1 cellular context compared by ENCODE assay signal in the genomic region with DNA sequence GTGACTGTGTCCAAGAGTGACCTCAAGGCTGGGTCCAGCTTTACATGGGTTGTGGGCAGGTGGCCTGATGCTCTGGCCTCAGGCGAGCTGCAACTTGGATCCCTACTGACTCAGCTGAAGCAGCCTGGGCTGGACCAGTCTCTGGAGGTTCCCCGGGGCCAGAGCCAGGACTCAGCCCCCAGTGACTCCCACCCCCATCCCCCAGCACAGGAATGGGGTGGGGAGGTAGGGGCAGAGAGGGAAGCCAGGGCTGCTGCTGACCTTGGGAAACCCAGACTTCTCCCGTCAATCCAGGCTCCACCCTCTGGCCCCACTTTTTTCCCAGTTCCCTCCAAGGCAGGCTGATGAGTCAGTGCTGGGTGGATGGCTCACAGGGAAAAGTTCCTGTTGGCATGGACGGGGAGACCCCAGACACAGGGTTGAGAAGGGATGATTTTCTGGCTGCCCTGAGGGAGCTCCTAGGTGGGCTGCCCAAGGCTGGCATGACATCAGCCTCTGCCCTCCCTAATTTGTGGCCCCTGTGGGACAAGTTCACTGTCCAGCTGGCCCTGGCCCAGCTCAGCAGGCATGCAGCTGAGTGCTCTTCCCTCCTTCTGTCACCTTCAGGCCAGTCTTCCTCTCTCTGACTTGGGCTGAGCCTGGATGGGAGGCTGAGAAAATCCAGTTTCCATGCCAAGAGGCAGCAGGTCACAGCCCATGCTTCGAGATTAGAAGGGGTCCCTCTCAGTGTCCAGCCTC.
TF ChIP-seq lines count a peak whose summit lies in the region.

No MANE protein-coding gene starts in this region.

TF ChIP-seq in HEK293, 187 proteins besides CTCF, POLR2A, EP300 and RAD21 (continued from another document):
- TF ChIP-seq, protein P1, sequence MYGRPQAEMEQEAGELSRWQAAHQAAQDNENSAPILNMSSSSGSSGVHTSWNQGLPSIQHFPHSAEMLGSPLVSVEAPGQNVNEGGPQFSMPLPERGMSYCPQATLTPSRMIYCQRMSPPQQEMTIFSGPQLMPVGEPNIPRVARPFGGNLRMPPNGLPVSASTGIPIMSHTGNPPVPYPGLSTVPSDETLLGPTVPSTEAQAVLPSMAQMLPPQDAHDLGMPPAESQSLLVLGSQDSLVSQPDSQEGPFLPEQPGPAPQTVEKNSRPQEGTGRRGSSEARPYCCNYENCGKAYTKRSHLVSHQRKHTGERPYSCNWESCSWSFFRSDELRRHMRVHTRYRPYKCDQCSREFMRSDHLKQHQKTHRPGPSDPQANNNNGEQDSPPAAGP (tag by site-specific recombination; IDR thresholded peaks at IDR 0.05): 0 out of 2 replicates have a peak, but pooled peaks have one; percentile 13
- TF ChIP-seq ZNF600 (tag by site-specific recombination; IDR thresholded peaks at IDR 0.05): peak; percentile 85; the same call in 1 of the 2 replicates
- peak; percentile 55 for TF ChIP-seq GLIS2 (tag by site-specific recombination; IDR thresholded peaks at IDR 0.05)
- no peak for TF ChIP-seq ZNF677 (tag by site-specific recombination; IDR thresholded peaks at IDR 0.05)
- TF ChIP-seq SP2 (tag by site-specific recombination; IDR thresholded peaks at IDR 0.05): peak; percentile 15
- TF ChIP-seq ZNF366 (tag by site-specific recombination; conservative IDR thresholded peaks at IDR 0.05): peak; percentile 89
- TF ChIP-seq SP7 (tag by site-specific recombination; IDR thresholded peaks at IDR 0.05): peak; percentile 38; the same call in 1 of the 2 replicates
- TF ChIP-seq ZBTB20 (tag by site-specific recombination; IDR thresholded peaks at IDR 0.05): peak; percentile 35; the same call in 1 of the 2 replicates
- TF ChIP-seq, protein P2, sequence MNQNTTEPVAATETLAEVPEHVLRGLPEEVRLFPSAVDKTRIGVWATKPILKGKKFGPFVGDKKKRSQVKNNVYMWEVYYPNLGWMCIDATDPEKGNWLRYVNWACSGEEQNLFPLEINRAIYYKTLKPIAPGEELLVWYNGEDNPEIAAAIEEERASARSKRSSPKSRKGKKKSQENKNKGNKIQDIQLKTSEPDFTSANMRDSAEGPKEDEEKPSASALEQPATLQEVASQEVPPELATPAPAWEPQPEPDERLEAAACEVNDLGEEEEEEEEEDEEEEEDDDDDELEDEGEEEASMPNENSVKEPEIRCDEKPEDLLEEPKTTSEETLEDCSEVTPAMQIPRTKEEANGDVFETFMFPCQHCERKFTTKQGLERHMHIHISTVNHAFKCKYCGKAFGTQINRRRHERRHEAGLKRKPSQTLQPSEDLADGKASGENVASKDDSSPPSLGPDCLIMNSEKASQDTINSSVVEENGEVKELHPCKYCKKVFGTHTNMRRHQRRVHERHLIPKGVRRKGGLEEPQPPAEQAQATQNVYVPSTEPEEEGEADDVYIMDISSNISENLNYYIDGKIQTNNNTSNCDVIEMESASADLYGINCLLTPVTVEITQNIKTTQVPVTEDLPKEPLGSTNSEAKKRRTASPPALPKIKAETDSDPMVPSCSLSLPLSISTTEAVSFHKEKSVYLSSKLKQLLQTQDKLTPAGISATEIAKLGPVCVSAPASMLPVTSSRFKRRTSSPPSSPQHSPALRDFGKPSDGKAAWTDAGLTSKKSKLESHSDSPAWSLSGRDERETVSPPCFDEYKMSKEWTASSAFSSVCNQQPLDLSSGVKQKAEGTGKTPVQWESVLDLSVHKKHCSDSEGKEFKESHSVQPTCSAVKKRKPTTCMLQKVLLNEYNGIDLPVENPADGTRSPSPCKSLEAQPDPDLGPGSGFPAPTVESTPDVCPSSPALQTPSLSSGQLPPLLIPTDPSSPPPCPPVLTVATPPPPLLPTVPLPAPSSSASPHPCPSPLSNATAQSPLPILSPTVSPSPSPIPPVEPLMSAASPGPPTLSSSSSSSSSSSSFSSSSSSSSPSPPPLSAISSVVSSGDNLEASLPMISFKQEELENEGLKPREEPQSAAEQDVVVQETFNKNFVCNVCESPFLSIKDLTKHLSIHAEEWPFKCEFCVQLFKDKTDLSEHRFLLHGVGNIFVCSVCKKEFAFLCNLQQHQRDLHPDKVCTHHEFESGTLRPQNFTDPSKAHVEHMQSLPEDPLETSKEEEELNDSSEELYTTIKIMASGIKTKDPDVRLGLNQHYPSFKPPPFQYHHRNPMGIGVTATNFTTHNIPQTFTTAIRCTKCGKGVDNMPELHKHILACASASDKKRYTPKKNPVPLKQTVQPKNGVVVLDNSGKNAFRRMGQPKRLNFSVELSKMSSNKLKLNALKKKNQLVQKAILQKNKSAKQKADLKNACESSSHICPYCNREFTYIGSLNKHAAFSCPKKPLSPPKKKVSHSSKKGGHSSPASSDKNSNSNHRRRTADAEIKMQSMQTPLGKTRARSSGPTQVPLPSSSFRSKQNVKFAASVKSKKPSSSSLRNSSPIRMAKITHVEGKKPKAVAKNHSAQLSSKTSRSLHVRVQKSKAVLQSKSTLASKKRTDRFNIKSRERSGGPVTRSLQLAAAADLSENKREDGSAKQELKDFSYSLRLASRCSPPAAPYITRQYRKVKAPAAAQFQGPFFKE (tag by site-specific recombination; IDR thresholded peaks at IDR 0.05; ENCODE audit: borderline replicate concordance): no peak
- TF ChIP-seq, protein P3, sequence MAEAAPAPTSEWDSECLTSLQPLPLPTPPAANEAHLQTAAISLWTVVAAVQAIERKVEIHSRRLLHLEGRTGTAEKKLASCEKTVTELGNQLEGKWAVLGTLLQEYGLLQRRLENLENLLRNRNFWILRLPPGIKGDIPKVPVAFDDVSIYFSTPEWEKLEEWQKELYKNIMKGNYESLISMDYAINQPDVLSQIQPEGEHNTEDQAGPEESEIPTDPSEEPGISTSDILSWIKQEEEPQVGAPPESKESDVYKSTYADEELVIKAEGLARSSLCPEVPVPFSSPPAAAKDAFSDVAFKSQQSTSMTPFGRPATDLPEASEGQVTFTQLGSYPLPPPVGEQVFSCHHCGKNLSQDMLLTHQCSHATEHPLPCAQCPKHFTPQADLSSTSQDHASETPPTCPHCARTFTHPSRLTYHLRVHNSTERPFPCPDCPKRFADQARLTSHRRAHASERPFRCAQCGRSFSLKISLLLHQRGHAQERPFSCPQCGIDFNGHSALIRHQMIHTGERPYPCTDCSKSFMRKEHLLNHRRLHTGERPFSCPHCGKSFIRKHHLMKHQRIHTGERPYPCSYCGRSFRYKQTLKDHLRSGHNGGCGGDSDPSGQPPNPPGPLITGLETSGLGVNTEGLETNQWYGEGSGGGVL (tag by site-specific recombination; IDR thresholded peaks at IDR 0.05): peak; percentile 45
- TF ChIP-seq ZSCAN30 (tag by site-specific recombination; IDR thresholded peaks at IDR 0.05): no peak
- 0 out of 2 replicates have a peak, but pooled peaks have one; percentile 29 for TF ChIP-seq ZFP37 (tag by site-specific recombination; IDR thresholded peaks at IDR 0.05)
- TF ChIP-seq, protein P4, sequence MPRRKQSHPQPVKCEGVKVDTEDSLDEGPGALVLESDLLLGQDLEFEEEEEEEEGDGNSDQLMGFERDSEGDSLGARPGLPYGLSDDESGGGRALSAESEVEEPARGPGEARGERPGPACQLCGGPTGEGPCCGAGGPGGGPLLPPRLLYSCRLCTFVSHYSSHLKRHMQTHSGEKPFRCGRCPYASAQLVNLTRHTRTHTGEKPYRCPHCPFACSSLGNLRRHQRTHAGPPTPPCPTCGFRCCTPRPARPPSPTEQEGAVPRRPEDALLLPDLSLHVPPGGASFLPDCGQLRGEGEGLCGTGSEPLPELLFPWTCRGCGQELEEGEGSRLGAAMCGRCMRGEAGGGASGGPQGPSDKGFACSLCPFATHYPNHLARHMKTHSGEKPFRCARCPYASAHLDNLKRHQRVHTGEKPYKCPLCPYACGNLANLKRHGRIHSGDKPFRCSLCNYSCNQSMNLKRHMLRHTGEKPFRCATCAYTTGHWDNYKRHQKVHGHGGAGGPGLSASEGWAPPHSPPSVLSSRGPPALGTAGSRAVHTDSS (tag by site-specific recombination; IDR thresholded peaks at IDR 0.05): no peak
- no peak for TF ChIP-seq ZNF433 (tag by site-specific recombination; IDR thresholded peaks at IDR 0.05; ENCODE audit: low read depth)
- TF ChIP-seq, protein P5, sequence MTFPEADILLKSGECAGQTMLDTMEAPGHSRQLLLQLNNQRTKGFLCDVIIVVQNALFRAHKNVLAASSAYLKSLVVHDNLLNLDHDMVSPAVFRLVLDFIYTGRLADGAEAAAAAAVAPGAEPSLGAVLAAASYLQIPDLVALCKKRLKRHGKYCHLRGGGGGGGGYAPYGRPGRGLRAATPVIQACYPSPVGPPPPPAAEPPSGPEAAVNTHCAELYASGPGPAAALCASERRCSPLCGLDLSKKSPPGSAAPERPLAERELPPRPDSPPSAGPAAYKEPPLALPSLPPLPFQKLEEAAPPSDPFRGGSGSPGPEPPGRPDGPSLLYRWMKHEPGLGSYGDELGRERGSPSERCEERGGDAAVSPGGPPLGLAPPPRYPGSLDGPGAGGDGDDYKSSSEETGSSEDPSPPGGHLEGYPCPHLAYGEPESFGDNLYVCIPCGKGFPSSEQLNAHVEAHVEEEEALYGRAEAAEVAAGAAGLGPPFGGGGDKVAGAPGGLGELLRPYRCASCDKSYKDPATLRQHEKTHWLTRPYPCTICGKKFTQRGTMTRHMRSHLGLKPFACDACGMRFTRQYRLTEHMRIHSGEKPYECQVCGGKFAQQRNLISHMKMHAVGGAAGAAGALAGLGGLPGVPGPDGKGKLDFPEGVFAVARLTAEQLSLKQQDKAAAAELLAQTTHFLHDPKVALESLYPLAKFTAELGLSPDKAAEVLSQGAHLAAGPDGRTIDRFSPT (tag by site-specific recombination; IDR thresholded peaks at IDR 0.05): peak; percentile 79
- peak; percentile 59 for TF ChIP-seq ZNF341 (tag by site-specific recombination; IDR thresholded peaks at IDR 0.05; ENCODE audit: low read depth)
- TF ChIP-seq, protein P6, sequence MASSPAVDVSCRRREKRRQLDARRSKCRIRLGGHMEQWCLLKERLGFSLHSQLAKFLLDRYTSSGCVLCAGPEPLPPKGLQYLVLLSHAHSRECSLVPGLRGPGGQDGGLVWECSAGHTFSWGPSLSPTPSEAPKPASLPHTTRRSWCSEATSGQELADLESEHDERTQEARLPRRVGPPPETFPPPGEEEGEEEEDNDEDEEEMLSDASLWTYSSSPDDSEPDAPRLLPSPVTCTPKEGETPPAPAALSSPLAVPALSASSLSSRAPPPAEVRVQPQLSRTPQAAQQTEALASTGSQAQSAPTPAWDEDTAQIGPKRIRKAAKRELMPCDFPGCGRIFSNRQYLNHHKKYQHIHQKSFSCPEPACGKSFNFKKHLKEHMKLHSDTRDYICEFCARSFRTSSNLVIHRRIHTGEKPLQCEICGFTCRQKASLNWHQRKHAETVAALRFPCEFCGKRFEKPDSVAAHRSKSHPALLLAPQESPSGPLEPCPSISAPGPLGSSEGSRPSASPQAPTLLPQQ (tag by site-specific recombination; IDR thresholded peaks at IDR 0.05): peak; percentile 82; the same call in 1 of the 2 replicates
- TF ChIP-seq ZNF324 (tag by site-specific recombination; IDR thresholded peaks at IDR 0.05): 0 out of 2 replicates have a peak, but pooled peaks have one; percentile 20
- TF ChIP-seq ZNF335 (tag by site-specific recombination; conservative IDR thresholded peaks at IDR 0.05): peak; percentile 45; the same call in 1 of the 2 replicates
- peak; percentile 71; the same call in 1 of the 2 replicates for TF ChIP-seq ZNF76 (tag by site-specific recombination; IDR thresholded peaks at IDR 0.05; ENCODE audit: borderline replicate concordance, low read depth)
- TF ChIP-seq, protein P7, sequence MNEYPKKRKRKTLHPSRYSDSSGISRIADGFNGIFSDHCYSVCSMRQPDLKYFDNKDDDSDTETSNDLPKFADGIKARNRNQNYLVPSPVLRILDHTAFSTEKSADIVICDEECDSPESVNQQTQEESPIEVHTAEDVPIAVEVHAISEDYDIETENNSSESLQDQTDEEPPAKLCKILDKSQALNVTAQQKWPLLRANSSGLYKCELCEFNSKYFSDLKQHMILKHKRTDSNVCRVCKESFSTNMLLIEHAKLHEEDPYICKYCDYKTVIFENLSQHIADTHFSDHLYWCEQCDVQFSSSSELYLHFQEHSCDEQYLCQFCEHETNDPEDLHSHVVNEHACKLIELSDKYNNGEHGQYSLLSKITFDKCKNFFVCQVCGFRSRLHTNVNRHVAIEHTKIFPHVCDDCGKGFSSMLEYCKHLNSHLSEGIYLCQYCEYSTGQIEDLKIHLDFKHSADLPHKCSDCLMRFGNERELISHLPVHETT (tag by site-specific recombination; IDR thresholded peaks at IDR 0.05): 0 out of 2 replicates have a peak, but pooled peaks have one; percentile 4
- TF ChIP-seq SP3 (tag by site-specific recombination; IDR thresholded peaks at IDR 0.05): peak; percentile 36; the same call in 1 of the 2 replicates
- peak; percentile 53 for TF ChIP-seq GLIS1 (tag by site-specific recombination; IDR thresholded peaks at IDR 0.05)
- peak; percentile 64 for TF ChIP-seq ZBTB17 (tag by site-specific recombination; IDR thresholded peaks at IDR 0.05)
- peak; percentile 64; the same call in 1 of the 2 replicates for TF ChIP-seq IKZF3 (tag by site-specific recombination; IDR thresholded peaks at IDR 0.05)
- peak; percentile 25; the same call in 1 of the 2 replicates for TF ChIP-seq KLF1 (tag by site-specific recombination; IDR thresholded peaks at IDR 0.05)
